Comparison of ENCODE assay signal across 9 cellular contexts in genomic region chr11:64759722-64760719, GRCh38. TPM values are rescaled to one million over a fixed set of nuclear protein-coding genes. Genes with fewer than 3 reads are reported as not detected.
DNase-seq lines count a peak whose midpoint lies in the region; FAIRE-seq and TF ChIP-seq lines count a peak whose summit lies in the region.
"Had no signal": no experiment of that assay in that cellular context is flagged by ENCODE, and none has a peak within 500 bp of the region (broad histone marks: within the 10 kb centered on the region; RNA-seq: fewer than 3 reads in every experiment).

PYGM (minus strand) TSS chr11:64759974; CDS start chr11:64759898, 76 bp downstream.

- CTCF ChIA-PET in activated CD4-positive, alpha-beta memory T cell treated with anti-CD3 and anti-CD28 coated beads, Interleukin-2, amount 10 ng/mL, durations not matched to agents 7 days and 5 days (lab: Charles Lee): interaction anchor here (0.8 to 11.8 kb wide), 6 partner anchors 7 to 429 kb away, joined by 3 to 132 read pairs (median 4); partner anchors contain the start of genes RASGRP2 and SF1

- H3K4me3 Mint-ChIP-seq in activated CD4-positive, alpha-beta memory T cell treated with anti-CD3 and anti-CD28 coated beads, Interleukin-2, amount 10 ng/mL, durations not matched to agents 7 days and 5 days: no peak within 1 kb of the TSS

- DNase-seq in GM12891 (ENCODE audit: insufficient read length, low spot score) (no peak), cardiac muscle cell (ENCODE audit: low read depth in 1 of 2, low spot score in 1 of 2) (peak; percentile 94 to 95), posterior cingulate gyrus (peak in 6 of 10 donors; percentile 48 to 89 (median 70)), NCI-H524 treated with DMSO at 0.1 percent for 48 hours (lab: John Stamatoyannopoulos, UW) (no peak), GM13976 (ENCODE audit: low spot score) (no peak), OCI-M1 (lab: John Stamatoyannopoulos, UW) (no peak), NCI-H2196 (lab: John Stamatoyannopoulos, UW; ENCODE audit: unreplicated experiment) (no peak)
- no peak for DNase-seq in activated CD4-positive, alpha-beta memory T cell treated with anti-CD3 and anti-CD28 coated beads, Interleukin-2, amount 10 ng/mL, durations not matched to agents 7 days and 5 days

- peaks cover 50% of the 10 kb centered on the region for H3K4me1 ChIP-seq in cardiac muscle cell (ENCODE audit: low read depth)

- in situ Hi-C loops in GM13976 (cut with MboI; ENCODE audit: low sequenced_read_pairs, unreplicated experiment): no loop called here

- H3K4me3 ChIP-seq in cardiac muscle cell: peak within 1 kb of the TSS; percentile 25

- peak within 1 kb of the TSS; percentile 99 for H3K27ac Mint-ChIP-seq in activated CD4-positive, alpha-beta memory T cell treated with anti-CD3 and anti-CD28 coated beads, Interleukin-2, amount 10 ng/mL, durations not matched to agents 7 days and 5 days

- TF ChIP-seq CTCF in cardiac muscle cell (IDR thresholded peaks at IDR 0.05; ENCODE audit: low read depth, low read length): no peak
- TF ChIP-seq CTCF in GM13976 (IDR thresholded peaks at IDR 0.05; ENCODE audit: borderline replicate concordance, control extremely low read depth, extremely low read depth, insufficient read depth, missing control alignments): no peak

- peaks cover 54% of the 10 kb centered on the region for H3K4me1 Mint-ChIP-seq in activated CD4-positive, alpha-beta memory T cell treated with anti-CD3 and anti-CD28 coated beads, Interleukin-2, amount 10 ng/mL, durations not matched to agents 7 days and 5 days

- H3K9me3 ChIP-seq in cardiac muscle cell (ENCODE audit: low read depth): no peaks in the 10 kb centered on the region

- peaks cover 43% of the 10 kb centered on the region for H3K36me3 Mint-ChIP-seq in activated CD4-positive, alpha-beta memory T cell treated with anti-CD3 and anti-CD28 coated beads, Interleukin-2, amount 10 ng/mL, durations not matched to agents 7 days and 5 days (ENCODE audit: low read depth)

- H3K36me3 ChIP-seq in cardiac muscle cell: peaks cover 13% of the 10 kb centered on the region

- H3K9me3 Mint-ChIP-seq in activated CD4-positive, alpha-beta memory T cell treated with anti-CD3 and anti-CD28 coated beads, Interleukin-2, amount 10 ng/mL, durations not matched to agents 7 days and 5 days: no peaks in the 10 kb centered on the region

- peak; percentile 22; the same call in 1 of the 2 replicates for TF ChIP-seq POLR2A in GM12891 (IDR thresholded peaks at IDR 0.05; ENCODE audit: low read depth, low read length)

- peak within 1 kb of the TSS; percentile 90 for H3K27ac ChIP-seq in cardiac muscle cell

- intact Hi-C loops in posterior cingulate gyrus (cut with DNase I): no loop called here

- POLR2A ChIA-PET in activated CD4-positive, alpha-beta memory T cell treated with anti-CD3 and anti-CD28 coated beads, Interleukin-2, amount 10 ng/mL, durations not matched to agents 7 days and 5 days (lab: Charles Lee): interaction anchor here (1.0 to 13.2 kb wide), 5 partner anchors 11 to 88 kb away, joined by 3 to 435 read pairs (median 10); partner anchors contain the start of genes RASGRP2 and SF1

- no peaks in the 10 kb centered on the region for H3K27me3 Mint-ChIP-seq in activated CD4-positive, alpha-beta memory T cell treated with anti-CD3 and anti-CD28 coated beads, Interleukin-2, amount 10 ng/mL, durations not matched to agents 7 days and 5 days

- no peaks in the 10 kb centered on the region for H3K27me3 ChIP-seq in cardiac muscle cell

- FAIRE-seq in GM12891 (lab: Jason Lieb, UNC): no peak

TF ChIP-seq in GM12891, 5 proteins besides CTCF, POLR2A, EP300 and RAD21:
- TF ChIP-seq POLR2AphosphoS5 (IDR thresholded peaks at IDR 0.05; ENCODE audit: low read depth, low read length): peak; percentile 43; the same call in 1 of the 2 replicates
- TF ChIP-seq SPI1 (IDR thresholded peaks at IDR 0.05; ENCODE audit: low read depth, low read length): no peak
- TF ChIP-seq TAF1 (IDR thresholded peaks at IDR 0.05; ENCODE audit: low read depth, low read length): no peak

RNA-seq across cellular contexts. Expression of gene PYGM, which starts in this region (rescaled TPM):
- 0.23 TPM for polyA plus RNA-seq in GM12891 (2012; ENCODE audit: low read depth, missing spikeins)
- 1 to 10 TPM; 3.1 to 4.0 TPM for total RNA-seq in activated CD4-positive, alpha-beta memory T cell treated with anti-CD3 and anti-CD28 coated beads, Interleukin-2, amount 10 ng/mL, durations not matched to agents 7 days and 5 days
- total RNA-seq in cardiac muscle cell: 246 and 281 TPM in 2 replicates
- 244 and 260 TPM in 2 replicates for polyA plus RNA-seq in cardiac muscle cell
- total RNA-seq: glomerular endothelial cell had no signal

Comparison
In these comparisons a context has a peak if more than half of its experiments do, and no peak if none do; other contexts are left out.
1. RNA of gene PYGM (total RNA-seq): 246 to 281 TPM in cardiac muscle cell; 3.1 to 4.0 TPM in activated CD4-positive, alpha-beta memory T cell treated with anti-CD3 and anti-CD28 coated beads, Interleukin-2, amount 10 ng/mL, durations not matched to agents 7 days and 5 days; every median in the first group is over 10 times any median in the second.
2. DNase-seq: peak in cardiac muscle cell (2 of 2) and posterior cingulate gyrus (6 of 10); none in GM12891 (single experiment), activated CD4-positive, alpha-beta memory T cell treated with anti-CD3 and anti-CD28 coated beads, Interleukin-2, amount 10 ng/mL, durations not matched to agents 7 days and 5 days (single experiment), NCI-H524 treated with DMSO at 0.1 percent for 48 hours (single experiment), GM13976 (single experiment), OCI-M1 (single experiment) and NCI-H2196 (single experiment).